11 cellular contexts compared by ENCODE assay signal in genomic region chr5:72394688-72395087, GRCh38.
DNase-seq lines count a peak whose midpoint lies in the region; ATAC-seq, FAIRE-seq and TF ChIP-seq lines count a peak whose summit lies in the region.
"Had no signal": no experiment of that assay in that cellular context is flagged by ENCODE, and none has a peak within 500 bp of the region (broad histone marks: within the 10 kb centered on the region; RNA-seq: fewer than 3 reads in every experiment).

No MANE protein-coding gene starts in this region.

- peak; percentile 50 to 63 for TF ChIP-seq RAD21 in A549 (conservative IDR thresholded peaks at IDR 0.05 in 1 of 2, IDR thresholded peaks at IDR 0.05 in 1 of 2)

- WGBS in A549 (ENCODE audit: missing lambda C conversion rate) = 25% methylated on average over 2 of the region's 2 CpGs
- 46 to 49% methylated on average over 2 of the region's 2 CpGs for WGBS in aorta, 2 donors

- intact Hi-C loops in aorta (cut with DNase I) = no loop called here

- no peak for FAIRE-seq in A549 (lab: Jason Lieb, UNC)

- H3K4me1 ChIP-seq in A549 = peaks cover 25% of the 10 kb centered on the region
- peaks cover 4 to 9% of the 10 kb centered on the region in 2 donors for H3K4me1 ChIP-seq in aorta (ENCODE audit: control insufficient read depth in 1 of 2, insufficient read depth in 2 of 2, low read length in 2 of 2)

- no peak overlapping the region for H3K4me2 ChIP-seq in A549

- POLR2A ChIA-PET in A549 (lab: Yijun Ruan, JAX) = no interaction called here
- POLR2A ChIA-PET in RWPE1 (lab: Yijun Ruan, JAX; ENCODE audit: low non-redundant PET) = no interaction called here

- H3K9me3 ChIP-seq in A549 (peaks cover 8% of the 10 kb centered on the region; the same call in 2 of the 3 replicates), aorta (ENCODE audit: control insufficient read depth, low read length) (no peaks in the 10 kb centered on the region)

- CTCF ChIA-PET in A549 (lab: Yijun Ruan, JAX) (interaction anchor here (0.7 to 1.5 kb wide), 6 partner anchors 9 to 451 kb away, joined by 3 to 4 read pairs (median 3); no protein-coding TSS in a partner anchor), RWPE1 (lab: Yijun Ruan, JAX) (interaction anchor here (1.2 kb wide), 1 partner anchor 119 kb away, joined by 3 read pairs; no protein-coding TSS in a partner anchor)

- TF ChIP-seq EP300 in A549 (IDR thresholded peaks at IDR 0.05) = no peak

- TF ChIP-seq CTCF in A549 (IDR thresholded peaks at IDR 0.05) (peak; percentile 36; the same call in 2 of the 3 replicates), GM12875 (IDR thresholded peaks at IDR 0.05; ENCODE audit: borderline replicate concordance, insufficient read depth, low read depth, low read length) (peak; percentile 73), fibroblast of villous mesenchyme (IDR thresholded peaks at IDR 0.05; ENCODE audit: insufficient read depth, low read depth, low read length) (peak; percentile 65), RWPE1 (conservative IDR thresholded peaks at IDR 0.05; ENCODE audit: low read depth) (no peak)

- peak in 1 of 2 experiments; percentile 37 for DNase-seq in A549 (ENCODE audit: low read depth in 1 of 2, low spot score in 1 of 2)
- DNase-seq in NCI-H460 (ENCODE audit: extremely low read depth, low read depth) = peak; percentile 11
- peak; percentile 31 for DNase-seq in fibroblast of villous mesenchyme (ENCODE audit: low read depth)
- DNase-seq in aorta = no peak
- no peak for DNase-seq in NCI-H345 treated with DMSO at 0.1 percent for 48 hours (lab: John Stamatoyannopoulos, UW; ENCODE audit: unreplicated experiment)
- no peak for DNase-seq in RWPE1 (ENCODE audit: low spot score)
- DNase-seq: activated B cell treated with CpG ODN at 0.5 μM for 24 hours; stimulated activated CD8-positive, alpha-beta memory T cell treated with anti-CD3 and anti-CD28 coated beads, Interleukin-4, amount 100 ng/mL, for 48 hours had no signal

- no peaks in the 10 kb centered on the region for H3K36me3 ChIP-seq in aorta (ENCODE audit: control insufficient read depth in 1 of 2, insufficient read depth in 2 of 2, low read length in 1 of 2)

- no peak overlapping the region for H3K4me3 ChIP-seq in A549
- H3K4me3 ChIP-seq in GM12875 (ENCODE audit: low read depth, low read length) = no peak overlapping the region
- no peak overlapping the region for H3K4me3 ChIP-seq in fibroblast of villous mesenchyme (ENCODE audit: low read depth, low read length)
- H3K4me3 ChIP-seq in aorta (ENCODE audit: low read length in 2 of 2) = no peak overlapping the region

- H3K27ac ChIP-seq in A549 (peak overlapping the region in 1 of 2 experiments; percentile 54; a peak in 3 of 6 replicates), aorta (ENCODE audit: low read depth in 1 of 2, low read length in 2 of 2) (no peak overlapping the region), RWPE1 (no peak overlapping the region)
- H3K27ac ChIP-seq: HL-60 had no signal

- no peak for TF ChIP-seq POLR2A in A549 (IDR thresholded peaks at IDR 0.05; ENCODE audit: low read length)

- H3K27me3 ChIP-seq in aorta (ENCODE audit: control insufficient read depth in 1 of 2, insufficient read depth in 2 of 2, low read length in 1 of 2) = no peaks in the 10 kb centered on the region

- ATAC-seq in A549 (peak in 1 of 2 experiments; percentile 78; a peak in 4 of 6 replicates), aorta (ENCODE audit: low FRiP score) (no peak), GM19452 (IDR thresholded peaks at IDR 0.05; ENCODE audit: unreplicated experiment) (no peak)

TF ChIP-seq in A549, 52 proteins besides CTCF, POLR2A, EP300 and RAD21:
- TF ChIP-seq EHMT2 (IDR thresholded peaks at IDR 0.05; ENCODE audit: low read depth) = no peak
- TF ChIP-seq SMC3 (IDR thresholded peaks at IDR 0.05) = peak; percentile 27; the same call in 1 of the 3 replicates

Comparison
In these comparisons a context has a peak if more than half of its experiments do, and no peak if none do; other contexts are left out.
1. DNase-seq: peak in NCI-H460 (single experiment) and fibroblast of villous mesenchyme (single experiment); none in aorta (0 of 2), NCI-H345 treated with DMSO at 0.1 percent for 48 hours (single experiment) and RWPE1 (single experiment).